Comparison of ENCODE assay signal across 8 cellular contexts in the genomic region with DNA sequence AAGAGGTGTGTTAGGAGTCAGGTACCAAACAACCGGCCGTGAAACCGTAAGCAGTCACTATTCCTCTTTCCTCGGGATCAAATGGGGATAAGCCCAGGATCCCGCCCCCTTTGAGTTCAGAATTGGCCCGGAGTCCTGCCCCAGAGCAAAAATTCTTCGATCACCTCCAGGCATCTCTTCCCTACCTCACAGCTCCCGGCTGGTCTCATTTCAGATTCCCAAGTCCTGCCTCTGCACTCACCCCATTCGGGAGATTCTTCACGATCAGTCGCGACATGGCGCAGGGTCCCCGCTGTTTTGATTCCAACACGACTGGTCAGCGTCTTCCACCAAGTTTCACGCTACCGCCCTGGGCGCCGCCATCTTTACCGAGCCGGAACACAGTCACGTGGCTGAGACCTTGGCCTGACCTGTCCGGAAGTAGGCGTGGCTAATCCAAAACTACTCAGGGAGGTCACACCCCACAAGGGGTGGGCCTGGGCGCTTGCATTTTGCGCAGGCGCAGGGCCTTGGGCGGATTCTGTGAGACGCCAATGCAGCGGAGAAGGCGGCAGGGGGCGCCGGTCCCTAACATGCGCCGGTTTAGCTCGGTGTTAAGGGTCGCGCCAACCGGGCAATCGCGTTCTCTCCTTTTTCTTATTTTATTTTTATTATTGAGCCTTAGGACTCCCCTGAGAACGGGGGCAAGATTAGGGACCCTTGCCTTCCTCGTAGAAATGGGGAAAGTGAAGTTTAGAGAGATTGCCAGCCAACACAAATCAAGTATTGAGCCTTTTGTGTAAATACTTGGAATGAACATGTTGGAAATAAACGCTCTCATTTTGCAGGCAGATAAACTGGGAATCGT. TPM values are rescaled to one million over a fixed set of nuclear protein-coding genes. Genes with fewer than 3 reads are reported as not detected.
DNase-seq lines count a peak whose midpoint lies in the region; ATAC-seq, FAIRE-seq and TF ChIP-seq lines count a peak whose summit lies in the region.

A gene with protein sequence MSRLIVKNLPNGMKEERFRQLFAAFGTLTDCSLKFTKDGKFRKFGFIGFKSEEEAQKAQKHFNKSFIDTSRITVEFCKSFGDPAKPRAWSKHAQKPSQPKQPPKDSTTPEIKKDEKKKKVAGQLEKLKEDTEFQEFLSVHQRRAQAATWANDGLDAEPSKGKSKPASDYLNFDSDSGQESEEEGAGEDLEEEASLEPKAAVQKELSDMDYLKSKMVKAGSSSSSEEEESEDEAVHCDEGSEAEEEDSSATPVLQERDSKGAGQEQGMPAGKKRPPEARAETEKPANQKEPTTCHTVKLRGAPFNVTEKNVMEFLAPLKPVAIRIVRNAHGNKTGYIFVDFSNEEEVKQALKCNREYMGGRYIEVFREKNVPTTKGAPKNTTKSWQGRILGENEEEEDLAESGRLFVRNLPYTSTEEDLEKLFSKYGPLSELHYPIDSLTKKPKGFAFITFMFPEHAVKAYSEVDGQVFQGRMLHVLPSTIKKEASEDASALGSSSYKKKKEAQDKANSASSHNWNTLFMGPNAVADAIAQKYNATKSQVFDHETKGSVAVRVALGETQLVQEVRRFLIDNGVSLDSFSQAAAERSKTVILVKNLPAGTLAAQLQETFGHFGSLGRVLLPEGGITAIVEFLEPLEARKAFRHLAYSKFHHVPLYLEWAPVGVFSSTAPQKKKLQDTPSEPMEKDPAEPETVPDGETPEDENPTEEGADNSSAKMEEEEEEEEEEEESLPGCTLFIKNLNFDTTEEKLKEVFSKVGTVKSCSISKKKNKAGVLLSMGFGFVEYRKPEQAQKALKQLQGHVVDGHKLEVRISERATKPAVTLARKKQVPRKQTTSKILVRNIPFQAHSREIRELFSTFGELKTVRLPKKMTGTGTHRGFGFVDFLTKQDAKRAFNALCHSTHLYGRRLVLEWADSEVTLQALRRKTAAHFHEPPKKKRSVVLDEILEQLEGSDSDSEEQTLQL (minus strand): TSS at position 375 of the 847 bp plus-strand sequence. CDS start 98 bp downstream, at position 277.

- H3K4me1 ChIP-seq in adipocyte (ENCODE audit: control insufficient read depth, insufficient read depth, low read length): peaks cover 24% of the 10 kb centered on the region
- peaks cover 5% of the 10 kb centered on the region for H3K4me1 ChIP-seq in cardiac muscle cell (ENCODE audit: low read depth)
- H3K4me1 ChIP-seq in parathyroid adenoma: peaks cover 6% of the 10 kb centered on the region
- H3K4me1 ChIP-seq in tibial nerve: peaks cover 0 to 25% (median 8%) of the 10 kb centered on the region in 4 donors

- no peaks in the 10 kb centered on the region for H3K79me2 ChIP-seq in parathyroid adenoma

- peak; percentile 68 for TF ChIP-seq POLR2A in GM12891 (IDR thresholded peaks at IDR 0.05; ENCODE audit: low read depth, low read length)
- peak; percentile 26 to 60 for TF ChIP-seq POLR2A in tibial nerve (IDR thresholded peaks at IDR 0.05)

- WGBS in tibial nerve, 2 donors: 0% methylated on average over 42 to 46 of the region's 46 CpGs

- TF ChIP-seq CTCF in cardiac muscle cell (IDR thresholded peaks at IDR 0.05; ENCODE audit: low read depth, low read length): peak; percentile 90
- peak; percentile 97 for TF ChIP-seq CTCF in parathyroid adenoma (IDR thresholded peaks at IDR 0.05)
- TF ChIP-seq CTCF in tibial nerve (IDR thresholded peaks at IDR 0.05): peak; percentile 90 to 97 (median 92)

- peaks cover 9% of the 10 kb centered on the region for H3K36me3 ChIP-seq in adipocyte (ENCODE audit: control insufficient read depth, insufficient read depth, low read length, severe bottlenecking)
- H3K36me3 ChIP-seq in cardiac muscle cell: peaks cover 9% of the 10 kb centered on the region
- H3K36me3 ChIP-seq in parathyroid adenoma (ENCODE audit: control insufficient read depth, insufficient read depth, low read length): no peaks in the 10 kb centered on the region
- peaks cover 0 to 33% (median 10%) of the 10 kb centered on the region in 3 donors for H3K36me3 ChIP-seq in tibial nerve

- H3K27me3 ChIP-seq in adipocyte (replicated peaks; ENCODE audit: control insufficient read depth, insufficient read depth, low read length) (no peaks in the 10 kb centered on the region), cardiac muscle cell (peaks cover 20% of the 10 kb centered on the region), parathyroid adenoma (ENCODE audit: control insufficient read depth, insufficient read depth, low read length) (no peaks in the 10 kb centered on the region), tibial nerve (no peaks in the 10 kb centered on the region)

- ATAC-seq in HG02840 (IDR thresholded peaks at IDR 0.05; ENCODE audit: low FRiP score, unreplicated experiment): peak; percentile 92

- DNase-seq in GM12891 (ENCODE audit: insufficient read length, low spot score): peak; percentile 90
- peak; percentile 98 for DNase-seq in NCI-H1436 (lab: John Stamatoyannopoulos, UW)
- DNase-seq in T follicular helper cell (ENCODE audit: low read depth): peak; percentile 95
- DNase-seq in adipocyte (ENCODE audit: low read depth): peak; percentile 100
- peak; percentile 99 for DNase-seq in cardiac muscle cell (ENCODE audit: low read depth in 1 of 2, low spot score in 1 of 2)
- DNase-seq in tibial nerve (ENCODE audit: low spot score in 2 of 2): peak; percentile 92 to 97

- FAIRE-seq in GM12891 (lab: Jason Lieb, UNC): peak; percentile 97

- peak within 1 kb of the TSS; percentile 38 for H3K27ac ChIP-seq in cardiac muscle cell
- H3K27ac ChIP-seq in parathyroid adenoma: peak within 1 kb of the TSS; percentile 29
- peak within 1 kb of the TSS; percentile 4 to 82 (median 64) for H3K27ac ChIP-seq in tibial nerve

- H3K9me3 ChIP-seq in adipocyte (ENCODE audit: control insufficient read depth, low read length): no peaks in the 10 kb centered on the region
- no peaks in the 10 kb centered on the region for H3K9me3 ChIP-seq in cardiac muscle cell (ENCODE audit: low read depth)
- H3K9me3 ChIP-seq in parathyroid adenoma (ENCODE audit: control insufficient read depth, low read length): no peaks in the 10 kb centered on the region
- no peaks in the 10 kb centered on the region for H3K9me3 ChIP-seq in tibial nerve

- H3K4me3 ChIP-seq in adipocyte (ENCODE audit: low read length): peak within 1 kb of the TSS; percentile 94
- H3K4me3 ChIP-seq in cardiac muscle cell: peak within 1 kb of the TSS; percentile 65
- H3K4me3 ChIP-seq in parathyroid adenoma (ENCODE audit: low read depth, low read length): peak within 1 kb of the TSS; percentile 78
- peak within 1 kb of the TSS; percentile 47 to 86 (median 63) for H3K4me3 ChIP-seq in tibial nerve

- TF ChIP-seq EP300 in tibial nerve (IDR thresholded peaks at IDR 0.05): peak; percentile 90 to 92

- H3K4me2 ChIP-seq in parathyroid adenoma (ENCODE audit: low read length): peak within 1 kb of the TSS; percentile 90

- peak within 1 kb of the TSS; percentile 86 for H3K9ac ChIP-seq in adipocyte (ENCODE audit: low read length)
- no peak within 1 kb of the TSS for H3K9ac ChIP-seq in parathyroid adenoma

- H2AFZ ChIP-seq in parathyroid adenoma: peak within 1 kb of the TSS; percentile 89

TF ChIP-seq in GM12891, 5 proteins besides CTCF, POLR2A, EP300 and RAD21:
- peak; percentile 64; the same call in 1 of the 2 replicates for TF ChIP-seq POU2F2 (IDR thresholded peaks at IDR 0.05; ENCODE audit: low read depth, low read length)
- TF ChIP-seq SPI1 (IDR thresholded peaks at IDR 0.05; ENCODE audit: low read depth, low read length): no peak
- TF ChIP-seq PAX5 (IDR thresholded peaks at IDR 0.05; ENCODE audit: insufficient read depth, low read length, severe bottlenecking): no peak
- TF ChIP-seq TAF1 (IDR thresholded peaks at IDR 0.05; ENCODE audit: low read depth, low read length): peak; percentile 83
- peak; percentile 79 for TF ChIP-seq POLR2AphosphoS5 (IDR thresholded peaks at IDR 0.05; ENCODE audit: low read depth, low read length)

RNA-seq across cellular contexts. Expression of the gene that starts here (rescaled TPM):
- 21.3 TPM for polyA plus RNA-seq in GM12891 (2012; ENCODE audit: low read depth, missing spikeins)
- 28.1 and 30.8 TPM in 2 replicates for total RNA-seq in cardiac muscle cell
- 21.1 and 31.0 TPM in 2 replicates for polyA plus RNA-seq in cardiac muscle cell
- total RNA-seq in tibial nerve: 10 to 100 TPM; 32.0 to 57.9 (median 38.9) TPM

Comparison
In these comparisons a context has a peak if more than half of its experiments do, and no peak if none do; other contexts are left out.
1. Peak in every context shown above with its lines: DNase-seq, ATAC-seq, H3K4me3 ChIP-seq and H3K27ac ChIP-seq.